Comparison of ENCODE assay signal across 10 cellular contexts in genomic region chr20:64082821-64083379, GRCh38. TPM values are rescaled to one million over a fixed set of nuclear protein-coding genes. Genes with fewer than 3 reads are reported as not detected.
DNase-seq lines count a peak whose midpoint lies in the region; ATAC-seq and TF ChIP-seq lines count a peak whose summit lies in the region.
"Had no signal": no experiment of that assay in that cellular context is flagged by ENCODE, and none has a peak within 500 bp of the region (broad histone marks: within the 10 kb centered on the region; RNA-seq: fewer than 3 reads in every experiment).

No MANE protein-coding gene starts in this region.

- H3K4me1 Mint-ChIP-seq in brain = peaks cover 45% of the 10 kb centered on the region
- H3K4me1 Mint-ChIP-seq in natural killer cell = peaks cover 18 to 42% of the 10 kb centered on the region in 2 donors

- TF ChIP-seq CTCF in brain (conservative IDR thresholded peaks at IDR 0.05) (no peak), natural killer cell (IDR thresholded peaks at IDR 0.05) (no peak), omental fat pad (IDR thresholded peaks at IDR 0.05) (no peak)

- H3K36me3 Mint-ChIP-seq in brain (no peaks in the 10 kb centered on the region), natural killer cell (no peaks in the 10 kb centered on the region)

- H3K27ac ChIP-seq in HUES48 (ENCODE audit: low read depth, low read length) = no peak overlapping the region
- H3K27ac ChIP-seq: prostate gland had no signal

- no peak overlapping the region for H3K9ac ChIP-seq in HUES48 (ENCODE audit: low read depth, low read length)

- H3K27me3 Mint-ChIP-seq in brain (peaks cover 54% of the 10 kb centered on the region), natural killer cell (ENCODE audit: low read depth in 2 of 2) (peaks cover 15 to 18% of the 10 kb centered on the region in 2 donors)

- no peaks in the 10 kb centered on the region for H3K36me3 ChIP-seq in HUES48 (ENCODE audit: control insufficient read depth, insufficient read depth, low read length)
- H3K36me3 ChIP-seq: prostate gland had no signal

- POLR2A ChIA-PET in HEK293T (lab: Yijun Ruan, JAX) = interaction anchor here (5.3 kb wide), 1 partner anchor 21 kb away, joined by 38 read pairs; the partner anchor contains the start of gene TCEA2

- peaks cover 62% of the 10 kb centered on the region for H3K27me3 ChIP-seq in HUES48 (ENCODE audit: control insufficient read depth, insufficient read depth, low read length)

- intact Hi-C loops in natural killer cell (cut with micrococcal nuclease) = loop anchor here (2.0 kb wide), 1 partner anchor 38 kb away; no protein-coding TSS in a partner anchor

- ATAC-seq in natural killer cell (no peak), HG03457 (IDR thresholded peaks at IDR 0.05; ENCODE audit: unreplicated experiment) (no peak), omental fat pad (ENCODE audit: low FRiP score) (no peak)

- peaks cover 24% of the 10 kb centered on the region for H3K4me1 ChIP-seq in HUES48 (ENCODE audit: control insufficient read depth, insufficient read depth, low read length)

- peaks cover 0 to 7% (median 3%) of the 10 kb centered on the region in 5 experiments for H3K9me3 Mint-ChIP-seq in brain
- no peaks in the 10 kb centered on the region for H3K9me3 Mint-ChIP-seq in natural killer cell

- peak overlapping the region; percentile 73 to 81 (median 74) for H3K4me3 Mint-ChIP-seq in brain
- H3K4me3 Mint-ChIP-seq in natural killer cell = peak overlapping the region; percentile 79

- CTCF ChIA-PET in HEK293T (lab: Yijun Ruan, JAX) = interaction anchor here (1.0 to 1.7 kb wide), 4 partner anchors 20 to 37 kb away, joined by 3 to 12 read pairs (median 4); no protein-coding TSS in a partner anchor

- no peaks in the 10 kb centered on the region for H3K9me3 ChIP-seq in HUES48 (ENCODE audit: control insufficient read depth, insufficient read depth, low read length)
- H3K9me3 ChIP-seq: prostate gland had no signal

- H3K27ac Mint-ChIP-seq in brain (peak overlapping the region in 3 of 5 experiments; percentile 19 to 94 (median 80)), natural killer cell (peak overlapping the region in 1 of 2 donors; percentile 80)

- DNase-seq in CD1c-positive myeloid dendritic cell (ENCODE audit: extremely low spot score) (peak; percentile 45), natural killer cell (no peak), HEK293T (ENCODE audit: extremely low spot score) (no peak), omental fat pad (ENCODE audit: low spot score) (no peak), cerebellar cortex (ENCODE audit: low spot score) (no peak)
- DNase-seq: SIG-M5 had no signal

- H3K4me3 ChIP-seq in HUES48 (ENCODE audit: low read depth, low read length) = peak overlapping the region; percentile 70

TF ChIP-seq in HEK293T, 16 proteins besides CTCF, POLR2A, EP300 and RAD21:
- TF ChIP-seq HDGF (IDR thresholded peaks at IDR 0.05; ENCODE audit: borderline replicate concordance) = no peak
- TF ChIP-seq SUZ12 (IDR thresholded peaks at IDR 0.05) = no peak
- no peak for TF ChIP-seq L3MBTL2 (conservative IDR thresholded peaks at IDR 0.05)
- TF ChIP-seq PKNOX1 (IDR thresholded peaks at IDR 0.05) = no peak

RNA-seq across cellular contexts. Expression of gene LKAAEAR1, which starts 1.3 kb away (rescaled TPM):
- polyA plus RNA-seq in brain (ENCODE audit: insufficient read depth, low read depth, low replicate concordance) = 0.97 TPM
- total RNA-seq in natural killer cell = not detected
- under 1 TPM in 1 of 4 donors, not detected in 3; 0.65 TPM for total RNA-seq in omental fat pad

RNA-seq across cellular contexts. Expression of gene OPRL1, which starts 3.0 kb away (rescaled TPM):
- 10.8 TPM for polyA plus RNA-seq in brain (ENCODE audit: insufficient read depth, low read depth, low replicate concordance)
- total RNA-seq in natural killer cell (1 to 10 TPM; 1.2 to 2.2 (median 1.4) TPM), omental fat pad (1 to 10 TPM in 3 of 4 donors, under 1 TPM in 1; 0.96 to 4.4 (median 1.4) TPM)

RNA-seq across cellular contexts. Expression of gene RGS19, which starts 3.6 kb away (rescaled TPM):
- polyA plus RNA-seq in brain (ENCODE audit: insufficient read depth, low read depth, low replicate concordance) = 14.7 TPM
- 10 to 100 TPM; 61.9 to 76.4 (median 68.2) TPM for total RNA-seq in natural killer cell
- total RNA-seq in omental fat pad = 10 to 100 TPM; 14.0 to 45.1 (median 29.3) TPM

RNA-seq across cellular contexts. Expression of gene TCEA2, which starts 19.9 kb away (rescaled TPM):
- polyA plus RNA-seq in brain (ENCODE audit: insufficient read depth, low read depth, low replicate concordance) = 238 TPM
- total RNA-seq in natural killer cell = 10 to 100 TPM; 25.0 to 28.7 (median 28.5) TPM
- 10 to 100 TPM; 20.5 to 34.8 (median 23.4) TPM for total RNA-seq in omental fat pad

RNA-seq across cellular contexts. Expression of gene NPBWR2, which starts 24.5 kb away (rescaled TPM):
- polyA plus RNA-seq in brain (ENCODE audit: insufficient read depth, low read depth, low replicate concordance) = not detected
- total RNA-seq in natural killer cell (not detected), omental fat pad (not detected)
- total RNA-seq: prostate gland had no signal
